In the genomic region with DNA sequence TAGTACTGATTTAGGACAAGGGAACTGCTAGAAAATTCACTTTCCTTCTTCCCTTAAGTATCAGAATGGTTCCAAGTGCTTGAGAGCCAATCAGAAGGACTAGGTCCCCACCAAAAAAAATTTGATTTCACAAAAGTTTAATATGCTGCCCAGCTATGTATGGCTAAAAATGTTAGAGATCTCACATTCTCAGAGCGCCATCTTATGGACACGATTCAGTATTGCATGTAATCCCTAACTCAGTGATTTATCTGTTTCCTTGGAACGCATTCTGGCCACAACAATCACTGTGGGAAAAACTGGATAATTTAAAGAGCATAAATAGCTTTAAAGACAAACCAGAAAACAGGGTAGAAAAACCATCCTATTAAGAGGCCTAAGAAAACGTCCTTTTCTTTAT, we compare ENCODE assay signal across 8 cellular contexts.
A peak's percentile ranks its signal among the peaks of the same experiment; 100 is the strongest.
DNase-seq lines count a peak whose midpoint lies in the region; ATAC-seq, FAIRE-seq and TF ChIP-seq lines count a peak whose summit lies in the region.

No MANE protein-coding gene starts in this region.

- no peak for DNase-seq in AG09309 (ENCODE audit: low read depth)
- DNase-seq in GM19239 (ENCODE audit: insufficient read length, low spot score) = peak; percentile 1
- DNase-seq in OCI-LY7 (ENCODE audit: low spot score) = peak; percentile 12
- DNase-seq in esophagus squamous epithelium (lab: John Stamatoyannopoulos, UW) = no peak
- no peak for DNase-seq in omental fat pad (ENCODE audit: low spot score)
- no peak for DNase-seq in activated T-cell treated with anti-CD3 and anti-CD28 coated beads, Interleukin-2, amount 50 U/mL, for 48 hours
- no peak for DNase-seq in HK-2 (ENCODE audit: unreplicated experiment)

- FAIRE-seq in GM19239 (lab: Jason Lieb, UNC) = peak; percentile 78

- H3K4me1 ChIP-seq in OCI-LY7 (ENCODE audit: insufficient read depth, low read length, poor library complexity, severe bottlenecking) (no peaks in the 10 kb centered on the region), esophagus squamous epithelium (no peaks in the 10 kb centered on the region)

- no peak for TF ChIP-seq POLR2A in esophagus squamous epithelium (IDR thresholded peaks at IDR 0.05)

- CTCF ChIA-PET in OCI-LY7 (lab: Charles Lee; ENCODE audit: unreplicated experiment) = no interaction called here

- BruUV-seq in OCI-LY7 (replicated peaks; lab: Mats Ljungman, UMichigan) = no TSS peak

- H3K4me2 ChIP-seq in OCI-LY7 (ENCODE audit: low read length) = no peak overlapping the region

- H3K27ac ChIP-seq in OCI-LY7 (ENCODE audit: low read depth, low read length, poor library complexity, severe bottlenecking) (no peak overlapping the region), esophagus squamous epithelium (no peak overlapping the region)

- H3K79me2 ChIP-seq in OCI-LY7 (ENCODE audit: insufficient read depth, low read depth, low read length) = no peaks in the 10 kb centered on the region

- H4K20me1 ChIP-seq in OCI-LY7 (ENCODE audit: insufficient read depth, low read length) = no peaks in the 10 kb centered on the region

- H3K36me3 ChIP-seq in OCI-LY7 (ENCODE audit: insufficient read depth, low read length) = no peaks in the 10 kb centered on the region
- H3K36me3 ChIP-seq in esophagus squamous epithelium = no peaks in the 10 kb centered on the region

- no peaks in the 10 kb centered on the region for H3K9me2 ChIP-seq in OCI-LY7 (ENCODE audit: insufficient read depth, low read length)

- no peak overlapping the region for H3K4me3 ChIP-seq in AG09309 (ENCODE audit: control insufficient read depth, low read depth, low read length)
- H3K4me3 ChIP-seq in OCI-LY7 (ENCODE audit: low read depth, low read length, poor library complexity, severe bottlenecking) = no peak overlapping the region
- no peak overlapping the region for H3K4me3 ChIP-seq in esophagus squamous epithelium

- H3K9me3 ChIP-seq in OCI-LY7 (ENCODE audit: low read length) (no peaks in the 10 kb centered on the region), esophagus squamous epithelium (no peaks in the 10 kb centered on the region)

- ATAC-seq in omental fat pad (ENCODE audit: low FRiP score) (peak; percentile 48), GM18498 (IDR thresholded peaks at IDR 0.05; ENCODE audit: unreplicated experiment) (no peak)

- POLR2A ChIA-PET in OCI-LY7 (lab: Charles Lee) = no interaction called here

- no peak overlapping the region for H2AFZ ChIP-seq in OCI-LY7 (ENCODE audit: low read length)

- TF ChIP-seq CTCF in AG09309 (IDR thresholded peaks at IDR 0.05; ENCODE audit: control insufficient read depth, insufficient read depth, low read depth, low read length, missing control alignments) = peak; percentile 65
- TF ChIP-seq CTCF in OCI-LY7 (conservative IDR thresholded peaks at IDR 0.05; ENCODE audit: low read length) = peak; percentile 82
- TF ChIP-seq CTCF in esophagus squamous epithelium (IDR thresholded peaks at IDR 0.05) = peak; percentile 22 to 68 (median 60)
- peak in 1 of 3 donors; percentile 34 for TF ChIP-seq CTCF in omental fat pad (IDR thresholded peaks at IDR 0.05)

- intact Hi-C loops in OCI-LY7 (cut with micrococcal nuclease; ENCODE audit: unreplicated experiment) = loop anchor here (2.0 kb wide), 1 partner anchor 696 kb away; no protein-coding TSS in a partner anchor
- intact Hi-C loops in esophagus squamous epithelium (cut with DNase I) = no loop called here

- H3K27me3 ChIP-seq in esophagus squamous epithelium = no peaks in the 10 kb centered on the region

- 1 to 6% methylated on average over 4 of the region's 4 CpGs for WGBS in esophagus squamous epithelium, 2 donors

Comparison
In these comparisons a context has a peak if more than half of its experiments do, and no peak if none do; other contexts are left out.
1. DNase-seq: peak in GM19239 (single experiment) and OCI-LY7 (single experiment); none in AG09309 (single experiment), esophagus squamous epithelium (single experiment), omental fat pad (single experiment), activated T-cell treated with anti-CD3 and anti-CD28 coated beads, Interleukin-2, amount 50 U/mL, for 48 hours (0 of 2) and HK-2 (single experiment).